ENCODE assay signal across 5 cellular contexts in the genomic region with DNA sequence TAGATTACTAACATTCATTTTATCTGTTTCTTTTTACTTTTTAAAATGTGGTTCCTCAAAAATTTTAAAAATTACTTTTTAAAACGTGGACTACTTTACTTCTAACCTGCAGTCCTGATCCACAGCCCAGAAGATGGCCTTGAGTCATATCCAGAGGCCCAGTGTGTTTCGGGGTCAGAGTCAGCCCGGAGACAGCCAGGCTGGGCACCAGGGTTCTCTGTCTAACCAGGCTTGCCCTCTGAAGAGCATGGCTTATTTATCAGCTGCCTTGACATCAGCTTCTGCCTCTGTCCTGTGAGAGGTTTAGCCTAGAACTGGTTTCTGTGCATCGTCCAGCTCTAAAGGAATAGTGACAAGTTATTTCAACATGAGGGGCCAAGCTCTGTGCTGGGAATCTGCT.
"Had no signal": no experiment of that assay in that cellular context is flagged by ENCODE, and none has a peak within 500 bp of the region (broad histone marks: within the 10 kb centered on the region; RNA-seq: fewer than 3 reads in every experiment).

No MANE protein-coding gene starts in this region.

- H3K4me3 ChIP-seq: GM23248, K562 had no signal

- H3K4me1 Mint-ChIP-seq: H9 had no signal

- DNase-seq: GM23248, H9, HCEC 1CT, IMR-90 had no signal

- H3K27ac ChIP-seq: GM23248 had no signal

- H3K27ac Mint-ChIP-seq: H9 had no signal

- H2AFZ ChIP-seq: GM23248 had no signal

- ATAC-seq: K562 had no signal

- H3K4me3 Mint-ChIP-seq: H9 had no signal
